14 cellular contexts compared by ENCODE assay signal in the genomic region with DNA sequence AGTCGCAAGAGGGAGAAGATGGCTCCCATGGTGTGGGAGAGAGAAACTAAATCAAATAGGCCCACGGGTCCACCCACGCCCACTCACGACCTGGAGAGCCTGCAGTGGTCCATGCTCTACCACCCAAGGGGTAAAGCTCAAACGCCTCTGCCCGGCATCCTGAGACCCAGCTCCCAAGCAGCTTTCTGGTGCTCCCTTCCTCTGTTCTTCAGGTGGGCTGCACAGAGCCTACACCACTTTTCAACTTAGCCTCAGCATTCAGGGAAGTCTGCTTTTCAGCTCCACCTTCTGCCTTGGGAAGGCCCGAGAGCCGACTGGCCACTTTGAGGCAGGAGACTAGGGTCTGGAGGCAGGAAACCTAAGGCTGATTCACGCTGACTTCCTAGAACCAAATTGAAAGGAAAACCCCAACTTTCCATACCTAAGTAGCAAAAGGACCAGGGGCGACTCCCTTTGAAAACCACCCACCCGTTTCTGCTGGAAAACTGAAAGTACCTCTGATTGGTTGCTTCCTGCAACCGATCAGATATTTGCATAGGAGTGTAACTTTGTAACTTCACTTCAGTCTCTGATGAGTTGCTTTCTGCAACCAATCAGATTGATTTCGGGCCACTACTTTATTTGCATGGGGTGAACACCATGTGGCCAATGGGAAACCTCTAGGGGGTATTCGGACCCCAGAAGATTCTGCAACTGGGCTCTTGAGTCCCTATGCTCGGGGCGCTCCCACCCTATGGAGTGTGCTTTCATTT. TPM values are rescaled to one million over a fixed set of nuclear protein-coding genes. Genes with fewer than 3 reads are reported as not detected.
DNase-seq lines count a peak whose midpoint lies in the region; ATAC-seq, FAIRE-seq and TF ChIP-seq lines count a peak whose summit lies in the region.
"Had no signal": no experiment of that assay in that cellular context is flagged by ENCODE, and none has a peak within 500 bp of the region (broad histone marks: within the 10 kb centered on the region; RNA-seq: fewer than 3 reads in every experiment).

No MANE protein-coding gene starts in this region.

- intact Hi-C loops in CD4-positive, alpha-beta T cell (cut with DNase I, micrococcal nuclease) = no loop called here
- intact Hi-C loops in PC-3 (cut with micrococcal nuclease) = no loop called here
- intact Hi-C loops in gastrocnemius medialis (cut with DNase I; ENCODE audit: low total_unique reads) = no loop called here

- H3K36me3 ChIP-seq in PC-3 (ENCODE audit: low read depth, low read length) = no peaks in the 10 kb centered on the region
- no peaks in the 10 kb centered on the region for H3K36me3 ChIP-seq in fibroblast of lung (ENCODE audit: control insufficient read depth, insufficient read depth, low read length)
- no peaks in the 10 kb centered on the region for H3K36me3 ChIP-seq in gastrocnemius medialis
- H3K36me3 ChIP-seq: heart left ventricle had no signal

- H4K20me1 ChIP-seq in PC-3 (ENCODE audit: low read length) (no peaks in the 10 kb centered on the region), fibroblast of lung (ENCODE audit: control insufficient read depth, extremely low read depth, insufficient read depth, low read length) (no peaks in the 10 kb centered on the region)

- in situ Hi-C loops in gastrocnemius medialis (cut with MboI; ENCODE audit: low sequenced_read_pairs in 4 of 4) = no loop called here

- CTCF ChIA-PET in CD4-positive, alpha-beta T cell (lab: Charles Lee) = no interaction called here
- CTCF ChIA-PET in PC-3 (lab: Charles Lee) = no interaction called here

- H3K4me3 ChIP-seq in PC-3 (ENCODE audit: low read length) (no peak overlapping the region), fibroblast of lung (replicated peaks in 1 of 4; ENCODE audit: control extremely low read depth in 1 of 4, insufficient read depth in 1 of 4, low read depth in 3 of 4, low read length in 4 of 4) (peak overlapping the region in 1 of 4 experiments; percentile 20), gastrocnemius medialis (no peak overlapping the region)
- H3K4me3 ChIP-seq: heart left ventricle had no signal

- H3K27ac Mint-ChIP-seq in CD4-positive, alpha-beta T cell = no peak overlapping the region
- H3K27ac Mint-ChIP-seq in stimulated activated naive B cell treated with anti-CD40 and anti-IgM and Interleukin-4, amounts not matched to agents 10 μg/mL and 1 μg/mL and 100 μg/mL, for 72 hours = no peak overlapping the region
- H3K27ac Mint-ChIP-seq: CD8-positive, alpha-beta T cell; endodermal cell had no signal

- H3K27me3 Mint-ChIP-seq in CD4-positive, alpha-beta T cell = no peaks in the 10 kb centered on the region
- H3K27me3 Mint-ChIP-seq in stimulated activated naive B cell treated with anti-CD40 and anti-IgM and Interleukin-4, amounts not matched to agents 10 μg/mL and 1 μg/mL and 100 μg/mL, for 72 hours = peaks cover 0 to 4% of the 10 kb centered on the region in 2 donors

- no peaks in the 10 kb centered on the region for H3K9me3 ChIP-seq in CD4-positive, alpha-beta T cell (ENCODE audit: control insufficient read depth, low read length)
- H3K9me3 ChIP-seq in PC-3 (ENCODE audit: low read length) (no peaks in the 10 kb centered on the region), fibroblast of lung (ENCODE audit: control insufficient read depth, insufficient read depth, low read depth, low read length) (no peaks in the 10 kb centered on the region), gastrocnemius medialis (no peaks in the 10 kb centered on the region)
- H3K9me3 ChIP-seq: heart left ventricle had no signal

- peaks cover 12% of the 10 kb centered on the region for H3K4me1 Mint-ChIP-seq in CD4-positive, alpha-beta T cell (ENCODE audit: low read depth)
- H3K4me1 Mint-ChIP-seq in stimulated activated naive B cell treated with anti-CD40 and anti-IgM and Interleukin-4, amounts not matched to agents 10 μg/mL and 1 μg/mL and 100 μg/mL, for 72 hours = peaks cover 4 to 7% of the 10 kb centered on the region in 2 donors
- H3K4me1 Mint-ChIP-seq: endodermal cell had no signal

- H2AFZ ChIP-seq in PC-3 (ENCODE audit: low read length) = 0 out of 2 replicates have a peak overlapping the region, but pooled peaks have one; percentile 26
- H2AFZ ChIP-seq in fibroblast of lung (ENCODE audit: low read length) = peak overlapping the region; percentile 29
- H2AFZ ChIP-seq: parathyroid adenoma had no signal

- POLR2A ChIA-PET in CD4-positive, alpha-beta T cell (lab: Charles Lee) = no interaction called here
- POLR2A ChIA-PET in PC-3 (lab: Charles Lee; ENCODE audit: unreplicated experiment) = no interaction called here

- H3K27ac ChIP-seq in CD4-positive, alpha-beta T cell (ENCODE audit: low read depth, low read length) = no peak overlapping the region
- no peak overlapping the region for H3K27ac ChIP-seq in PC-3 (ENCODE audit: low read length)
- no peak overlapping the region for H3K27ac ChIP-seq in fibroblast of lung (ENCODE audit: insufficient read depth, low read length)
- no peak overlapping the region for H3K27ac ChIP-seq in gastrocnemius medialis
- H3K27ac ChIP-seq: heart left ventricle, parathyroid adenoma had no signal

- no peaks in the 10 kb centered on the region for H3K9me3 Mint-ChIP-seq in CD4-positive, alpha-beta T cell
- no peaks in the 10 kb centered on the region for H3K9me3 Mint-ChIP-seq in stimulated activated naive B cell treated with anti-CD40 and anti-IgM and Interleukin-4, amounts not matched to agents 10 μg/mL and 1 μg/mL and 100 μg/mL, for 72 hours
- H3K9me3 Mint-ChIP-seq: CD8-positive, alpha-beta T cell had no signal

- no peaks in the 10 kb centered on the region for H3K79me2 ChIP-seq in PC-3 (ENCODE audit: low read length)
- no peaks in the 10 kb centered on the region for H3K79me2 ChIP-seq in fibroblast of lung (ENCODE audit: control insufficient read depth, insufficient read depth, low read length)
- H3K79me2 ChIP-seq: parathyroid adenoma had no signal

- H3K4me1 ChIP-seq in PC-3 (ENCODE audit: insufficient read depth, low read length) = no peaks in the 10 kb centered on the region
- peaks cover 2% of the 10 kb centered on the region for H3K4me1 ChIP-seq in fibroblast of lung (ENCODE audit: control insufficient read depth, extremely low read depth, insufficient read depth, low read length)
- no peaks in the 10 kb centered on the region for H3K4me1 ChIP-seq in gastrocnemius medialis
- H3K4me1 ChIP-seq: parathyroid adenoma had no signal

- H3K9ac ChIP-seq in PC-3 (ENCODE audit: low read length) = no peak overlapping the region
- no peak overlapping the region for H3K9ac ChIP-seq in fibroblast of lung (ENCODE audit: insufficient read depth, low read length)
- H3K9ac ChIP-seq: parathyroid adenoma had no signal

- TF ChIP-seq CTCF in CD4-positive, alpha-beta T cell (IDR thresholded peaks at IDR 0.05) = no peak
- no peak for TF ChIP-seq CTCF in PC-3 (conservative IDR thresholded peaks at IDR 0.05; ENCODE audit: low read depth, low read length)
- TF ChIP-seq CTCF in fibroblast of lung (conservative IDR thresholded peaks at IDR 0.05 in 1 of 2, IDR thresholded peaks at IDR 0.05 in 1 of 2; ENCODE audit: low read depth in 1 of 2, low read length in 2 of 2) = no peak
- TF ChIP-seq CTCF in gastrocnemius medialis (IDR thresholded peaks at IDR 0.05 in 4 of 5, conservative IDR thresholded peaks at IDR 0.05 in 1 of 5) = no peak

- FAIRE-seq in GM19239 (lab: Jason Lieb, UNC) = peak; percentile 11

- no TSS peak for BruUV-seq in PC-3 (replicated peaks; lab: Mats Ljungman, UMichigan)

- H3K9me2 ChIP-seq in PC-3 (replicated peaks; ENCODE audit: low read length) = no peaks in the 10 kb centered on the region

- H3F3A ChIP-seq in PC-3 (ENCODE audit: low read length, unreplicated experiment) = no peaks in the 10 kb centered on the region

- peak overlapping the region; percentile 51 for H3K4me3 Mint-ChIP-seq in CD4-positive, alpha-beta T cell
- no peak overlapping the region for H3K4me3 Mint-ChIP-seq in stimulated activated naive B cell treated with anti-CD40 and anti-IgM and Interleukin-4, amounts not matched to agents 10 μg/mL and 1 μg/mL and 100 μg/mL, for 72 hours
- H3K4me3 Mint-ChIP-seq: CD8-positive, alpha-beta T cell; endodermal cell had no signal

- no peaks in the 10 kb centered on the region for H3K27me3 ChIP-seq in CD4-positive, alpha-beta T cell (ENCODE audit: control insufficient read depth, insufficient read depth, low read length)
- H3K27me3 ChIP-seq in PC-3 (ENCODE audit: low read length) (no peaks in the 10 kb centered on the region), fibroblast of lung (ENCODE audit: control insufficient read depth, insufficient read depth, low read length) (no peaks in the 10 kb centered on the region), gastrocnemius medialis (no peaks in the 10 kb centered on the region)
- H3K27me3 ChIP-seq: heart left ventricle had no signal

- ATAC-seq in CD4-positive, alpha-beta T cell (ENCODE audit: poor library complexity) = no peak
- no peak for ATAC-seq in PC-3
- ATAC-seq in gastrocnemius medialis = no peak
- no peak for ATAC-seq in HG02759 (IDR thresholded peaks at IDR 0.05; ENCODE audit: unreplicated experiment)
- no peak for ATAC-seq in stimulated activated naive CD8-positive, alpha-beta T cell treated with anti-CD3 and anti-CD28 coated beads, Interleukin-15, Interleukin-2, amounts not matched to agents 100 U/mL and 50 U/mL, for 24 hours
- no peak for ATAC-seq in stimulated activated naive B cell treated with anti-CD40 and anti-IgM and Interleukin-4, amounts not matched to agents 10 μg/mL and 1 μg/mL and 100 μg/mL, for 72 hours (replicated peaks)
- ATAC-seq: CD8-positive, alpha-beta T cell; heart left ventricle had no signal

- H3K4me2 ChIP-seq in PC-3 (ENCODE audit: low read length) (0 out of 2 replicates have a peak overlapping the region, but pooled peaks have one; percentile 22), fibroblast of lung (ENCODE audit: extremely low read depth, insufficient read depth, low read length) (peak overlapping the region; percentile 8)

- no peak for TF ChIP-seq POLR2A in gastrocnemius medialis (IDR thresholded peaks at IDR 0.05)

- no peaks in the 10 kb centered on the region for H3K36me3 Mint-ChIP-seq in CD4-positive, alpha-beta T cell (ENCODE audit: low read depth)
- H3K36me3 Mint-ChIP-seq in stimulated activated naive B cell treated with anti-CD40 and anti-IgM and Interleukin-4, amounts not matched to agents 10 μg/mL and 1 μg/mL and 100 μg/mL, for 72 hours = no peaks in the 10 kb centered on the region
- H3K36me3 Mint-ChIP-seq: CD8-positive, alpha-beta T cell had no signal

- no peak for DNase-seq in CD4-positive, alpha-beta T cell
- DNase-seq in GM19239 (ENCODE audit: insufficient read length, low spot score) (no peak), PC-3 (no peak), fibroblast of lung (ENCODE audit: low read depth in 2 of 2) (no peak), gastrocnemius medialis (no peak)
- DNase-seq in stimulated activated naive CD8-positive, alpha-beta T cell treated with anti-CD3 and anti-CD28 coated beads, Interleukin-15, Interleukin-2, amounts not matched to agents 100 U/mL and 50 U/mL, for 24 hours = no peak
- DNase-seq in stimulated activated naive B cell treated with anti-CD40 and anti-IgM and Interleukin-4, amounts not matched to agents 10 μg/mL and 1 μg/mL and 100 μg/mL, for 72 hours = no peak
- DNase-seq: CD8-positive, alpha-beta T cell; endodermal cell; heart left ventricle had no signal

RNA-seq across cellular contexts. Expression of a gene that starts 26.8 kb away (rescaled TPM):
- total RNA-seq in CD4-positive, alpha-beta T cell = not detected
- total RNA-seq in PC-3 (2014; rRNA removed) = not detected in 2 replicates
- total RNA-seq in fibroblast of lung = not detected in 2 replicates
- not detected in 2 replicates for polyA plus RNA-seq in fibroblast of lung
- not detected in 2 replicates for polyA plus RNA-seq in fibroblast of lung (2012)
- not detected in 2 replicates for polyA minus RNA-seq in fibroblast of lung (ENCODE audit: low replicate concordance)
- not detected for total RNA-seq in gastrocnemius medialis
- total RNA-seq: CD8-positive, alpha-beta T cell; endodermal cell; heart left ventricle; liver; T-helper 2 cell treated with Interferon-gamma antibody and Interleukin-4, amounts not matched to agents 100 ng/mL and 5 ng/mL, for 36 hours had no signal
- polyA plus RNA-seq: heart left ventricle, liver had no signal

RNA-seq across cellular contexts. Expression of a gene that starts 44.1 kb away (rescaled TPM):
- total RNA-seq in CD4-positive, alpha-beta T cell = 1 to 10 TPM; 2.9 to 3.8 TPM
- total RNA-seq in PC-3 (2014; rRNA removed) = 0.07 and 0.81 TPM in 2 replicates
- total RNA-seq in fibroblast of lung = not detected in 2 replicates
- polyA plus RNA-seq in fibroblast of lung = not detected in 2 replicates
- 0.15 and 0.33 TPM in 2 replicates for polyA plus RNA-seq in fibroblast of lung (2012)
- not detected in 2 replicates for polyA minus RNA-seq in fibroblast of lung (ENCODE audit: low replicate concordance)
- not detected for total RNA-seq in gastrocnemius medialis
